ENCODE assay signal across 8 cellular contexts in genomic region chr7:73715648-73716317, GRCh38. TPM values are rescaled to one million over a fixed set of nuclear protein-coding genes. Genes with fewer than 3 reads are reported as not detected.
DNase-seq lines count a peak whose midpoint lies in the region; ATAC-seq and TF ChIP-seq lines count a peak whose summit lies in the region.

No MANE protein-coding gene starts in this region.

- peak; percentile 93 for ATAC-seq in RWPE2 (ENCODE audit: low read depth)
- ATAC-seq in HG02588 (IDR thresholded peaks at IDR 0.05; ENCODE audit: unreplicated experiment) = no peak

- peak overlapping the region; percentile 16 for H3K27ac ChIP-seq in CD8-positive, alpha-beta memory T cell (ENCODE audit: low read depth, low read length)
- H3K27ac ChIP-seq in RWPE2 (ENCODE audit: poor library complexity, severe bottlenecking) = peak overlapping the region; percentile 66

- CTCF ChIA-PET in CD8-positive, alpha-beta memory T cell (lab: Charles Lee) = interaction anchor here (0.8 to 4.1 kb wide), 3 partner anchors 10 to 110 kb away, joined by 3 to 14 read pairs (median 8); partner anchors contain the start of gene VPS37D

- H3K27ac Mint-ChIP-seq in CD8-positive, alpha-beta memory T cell = peak overlapping the region in 2 of 8 donors; percentile 30 to 31

- no peaks in the 10 kb centered on the region for H3K9me3 ChIP-seq in CD8-positive, alpha-beta memory T cell (ENCODE audit: low read length)
- no peaks in the 10 kb centered on the region for H3K9me3 ChIP-seq in RWPE2 (ENCODE audit: severe bottlenecking)

- H3K36me3 Mint-ChIP-seq in CD8-positive, alpha-beta memory T cell = peaks cover 0 to 1% (median 0%) of the 10 kb centered on the region in 3 donors

- H3K27me3 Mint-ChIP-seq in CD8-positive, alpha-beta memory T cell = peaks cover 0 to 3% of the 10 kb centered on the region in 2 donors

- peaks cover 18% of the 10 kb centered on the region for H3K4me1 ChIP-seq in CD8-positive, alpha-beta memory T cell (ENCODE audit: insufficient read depth, low read length)
- peaks cover 28% of the 10 kb centered on the region for H3K4me1 ChIP-seq in RWPE2 (ENCODE audit: insufficient read depth, poor library complexity, severe bottlenecking)

- H3K4me1 Mint-ChIP-seq in CD8-positive, alpha-beta memory T cell = peaks cover 22 to 30% (median 22%) of the 10 kb centered on the region in 3 donors

- no peaks in the 10 kb centered on the region for H3K36me3 ChIP-seq in CD8-positive, alpha-beta memory T cell (ENCODE audit: insufficient read depth, low read length)
- peaks cover 31% of the 10 kb centered on the region for H3K36me3 ChIP-seq in RWPE2 (ENCODE audit: low read depth)

- in situ Hi-C loops in GM13976 (cut with MboI; ENCODE audit: low sequenced_read_pairs, unreplicated experiment) = loop anchor here (10.0 kb wide), 1 partner anchor 101 kb away; no protein-coding TSS in a partner anchor

- TF ChIP-seq CTCF in RWPE2 (IDR thresholded peaks at IDR 0.05; ENCODE audit: poor library complexity, severe bottlenecking) = no peak
- TF ChIP-seq CTCF in choroid plexus epithelial cell (conservative IDR thresholded peaks at IDR 0.05; ENCODE audit: low read depth, low read length) = no peak
- TF ChIP-seq CTCF in GM13976 (IDR thresholded peaks at IDR 0.05; ENCODE audit: borderline replicate concordance, control extremely low read depth, extremely low read depth, insufficient read depth, missing control alignments) = no peak

- H3K9me3 Mint-ChIP-seq in CD8-positive, alpha-beta memory T cell = peaks cover 0 to 2% (median 0%) of the 10 kb centered on the region in 5 donors

- H3K4me3 Mint-ChIP-seq in CD8-positive, alpha-beta memory T cell = no peak overlapping the region

- POLR2A ChIA-PET in CD8-positive, alpha-beta memory T cell (lab: Charles Lee) = no interaction called here

- intact Hi-C loops in cardiac septum (cut with DNase I) = loop anchor here (5.0 kb wide), 1 partner anchor 48 kb away; the partner anchor contains the start of gene VPS37D

- H3K4me3 ChIP-seq in CD8-positive, alpha-beta memory T cell (ENCODE audit: low read length) = no peak overlapping the region
- H3K4me3 ChIP-seq in RWPE2 (ENCODE audit: severe bottlenecking) (no peak overlapping the region), choroid plexus epithelial cell (ENCODE audit: low read depth, low read length) (no peak overlapping the region)

- DNase-seq in CD8-positive, alpha-beta memory T cell = no peak
- DNase-seq in HT-29 (ENCODE audit: low spot score) (peak; percentile 90), RWPE2 (ENCODE audit: low spot score) (peak; percentile 97), choroid plexus epithelial cell (ENCODE audit: low read depth) (peak; percentile 89), renal cortical epithelial cell (ENCODE audit: low read depth) (peak; percentile 92), GM13976 (ENCODE audit: low spot score) (no peak), cardiac septum (ENCODE audit: low spot score) (no peak)

- H3K27me3 ChIP-seq in CD8-positive, alpha-beta memory T cell (ENCODE audit: insufficient read depth, low read length, poor library complexity, severe bottlenecking) = no peaks in the 10 kb centered on the region
- H3K27me3 ChIP-seq in RWPE2 (ENCODE audit: insufficient read depth, poor library complexity, severe bottlenecking) = no peaks in the 10 kb centered on the region

RNA-seq across cellular contexts. Expression of gene STX1A, which starts 3.7 kb away (rescaled TPM):
- 10 to 100 TPM; 18.4 to 18.8 TPM for total RNA-seq in CD8-positive, alpha-beta memory T cell
- polyA plus RNA-seq in CD8-positive, alpha-beta memory T cell = 1.5 TPM
- total RNA-seq in HT-29 (2014; rRNA removed; shearing (Covaris generic)) = 61.6 and 71.7 TPM in 2 replicates
- total RNA-seq in renal cortical epithelial cell (12.9 and 13.9 TPM in 2 replicates), cardiac septum (3.3 TPM)

RNA-seq across cellular contexts. Expression of gene ABHD11, which starts 22.8 kb away (rescaled TPM):
- total RNA-seq in CD8-positive, alpha-beta memory T cell = 10 to 100 TPM; 23.2 to 26.5 TPM
- 13.1 TPM for polyA plus RNA-seq in CD8-positive, alpha-beta memory T cell
- total RNA-seq in HT-29 (2014; rRNA removed; shearing (Covaris generic)) = 226 and 243 TPM in 2 replicates
- 20.4 and 67.2 TPM in 2 replicates for total RNA-seq in renal cortical epithelial cell
- total RNA-seq in cardiac septum = 31.6 TPM

RNA-seq across cellular contexts. Expression of gene BUD23, which starts 32.4 kb away (rescaled TPM):
- 100 to 1,000 TPM; 102 to 113 TPM for total RNA-seq in CD8-positive, alpha-beta memory T cell
- polyA plus RNA-seq in CD8-positive, alpha-beta memory T cell = 130 TPM
- total RNA-seq in HT-29 (2014; rRNA removed; shearing (Covaris generic)) = 127 and 151 TPM in 2 replicates
- total RNA-seq in renal cortical epithelial cell = 34.0 and 67.7 TPM in 2 replicates
- 59.1 TPM for total RNA-seq in cardiac septum

RNA-seq across cellular contexts. Expression of gene DNAJC30, which starts 32.5 kb away (rescaled TPM):
- total RNA-seq in CD8-positive, alpha-beta memory T cell = 10 to 100 TPM; 10.9 to 12.4 TPM
- polyA plus RNA-seq in CD8-positive, alpha-beta memory T cell = 10.0 TPM
- 6.7 and 7.4 TPM in 2 replicates for total RNA-seq in HT-29 (2014; rRNA removed; shearing (Covaris generic))
- 1.0 and 1.9 TPM in 2 replicates for total RNA-seq in renal cortical epithelial cell
- 16.4 TPM for total RNA-seq in cardiac septum

RNA-seq across cellular contexts. Expression of gene VPS37D, which starts 48.2 kb away (rescaled TPM):
- under 1 TPM in 1 of 2 experiments, not detected in 1; 0.18 TPM for total RNA-seq in CD8-positive, alpha-beta memory T cell
- 0.17 TPM for polyA plus RNA-seq in CD8-positive, alpha-beta memory T cell
- 0.28 and 0.73 TPM in 2 replicates for total RNA-seq in HT-29 (2014; rRNA removed; shearing (Covaris generic))
- total RNA-seq in renal cortical epithelial cell (8.6 and 9.2 TPM in 2 replicates), cardiac septum (2.4 TPM)

Comparison
In these comparisons a context has a peak if more than half of its experiments do, and no peak if none do; other contexts are left out.
1. DNase-seq: peak in HT-29 (single experiment), RWPE2 (single experiment), choroid plexus epithelial cell (single experiment) and renal cortical epithelial cell (single experiment); none in CD8-positive, alpha-beta memory T cell (0 of 5), GM13976 (single experiment) and cardiac septum (single experiment).